ENCODE assay signal across 8 cellular contexts in genomic region chr9:4228606-4229005, GRCh38.
DNase-seq lines count a peak whose midpoint lies in the region; ATAC-seq, FAIRE-seq and TF ChIP-seq lines count a peak whose summit lies in the region.

No MANE protein-coding gene starts in this region.

- POLR2A ChIA-PET in HEK293T (lab: Yijun Ruan, JAX), result no interaction called here

- no peak overlapping the region for H3K4me3 Mint-ChIP-seq in HFFc6
- H3K4me3 Mint-ChIP-seq in T-helper 2 cell treated with Interferon-gamma antibody and Interleukin-4, amounts not matched to agents 5 μg/mL and 100 μg/mL, for 36 hours, result no peak overlapping the region

- 83 to 100% methylated on average over 1 of the region's 1 CpG for WGBS in body of pancreas, 2 donors

- H3K36me3 Mint-ChIP-seq in HFFc6 (ENCODE audit: low read depth), result peaks cover 14% of the 10 kb centered on the region
- no peaks in the 10 kb centered on the region for H3K36me3 Mint-ChIP-seq in T-helper 2 cell treated with Interferon-gamma antibody and Interleukin-4, amounts not matched to agents 5 μg/mL and 100 μg/mL, for 36 hours (ENCODE audit: low read depth)

- no peaks in the 10 kb centered on the region for H3K27me3 Mint-ChIP-seq in HFFc6 (ENCODE audit: insufficient read depth)
- no peaks in the 10 kb centered on the region for H3K27me3 Mint-ChIP-seq in T-helper 2 cell treated with Interferon-gamma antibody and Interleukin-4, amounts not matched to agents 5 μg/mL and 100 μg/mL, for 36 hours (ENCODE audit: low read depth)

- TF ChIP-seq POLR2A in body of pancreas (IDR thresholded peaks at IDR 0.05), result no peak

- H3K27me3 ChIP-seq in body of pancreas, result no peaks in the 10 kb centered on the region
- no peaks in the 10 kb centered on the region for H3K27me3 ChIP-seq in MG63

- H3K4me3 ChIP-seq in body of pancreas (no peak overlapping the region), MG63 (no peak overlapping the region)

- H3K36me3 ChIP-seq in body of pancreas (replicated peaks in 1 of 2; ENCODE audit: insufficient read depth in 1 of 2, low read depth in 2 of 2), result no peaks in the 10 kb centered on the region
- no peaks in the 10 kb centered on the region for H3K36me3 ChIP-seq in MG63

- intact Hi-C loops in body of pancreas (cut with DNase I), result loop anchor here (10.0 kb wide), 1 partner anchor 84 kb away; no protein-coding TSS in a partner anchor

- H3K4me1 Mint-ChIP-seq in HFFc6 (ENCODE audit: low read depth), result peaks cover 54% of the 10 kb centered on the region
- peaks cover 23% of the 10 kb centered on the region for H3K4me1 Mint-ChIP-seq in T-helper 2 cell treated with Interferon-gamma antibody and Interleukin-4, amounts not matched to agents 5 μg/mL and 100 μg/mL, for 36 hours (ENCODE audit: low read depth)

- ATAC-seq in body of pancreas, result peak; percentile 63

- no peak for FAIRE-seq in D721Med (lab: Jason Lieb, UNC)

- DNase-seq in D721Med (ENCODE audit: insufficient read length, low spot score), result no peak
- peak; percentile 46 for DNase-seq in HFFc6
- DNase-seq in body of pancreas, result no peak
- DNase-seq in medulla oblongata (ENCODE audit: extremely low spot score), result peak; percentile 54
- DNase-seq in HEK293T (ENCODE audit: extremely low spot score), result no peak
- no peak for DNase-seq in HuH-7 (ENCODE audit: low spot score)
- DNase-seq in MG63, result no peak
- DNase-seq in T-helper 2 cell treated with Interferon-gamma antibody and Interleukin-4, amounts not matched to agents 5 μg/mL and 100 μg/mL, for 36 hours (ENCODE audit: low spot score), result no peak

- H3K9me3 ChIP-seq in body of pancreas (no peaks in the 10 kb centered on the region), MG63 (no peaks in the 10 kb centered on the region)

- CTCF ChIA-PET in HEK293T (lab: Yijun Ruan, JAX), result no interaction called here

- H3K9me3 Mint-ChIP-seq in HFFc6, result no peaks in the 10 kb centered on the region
- H3K9me3 Mint-ChIP-seq in T-helper 2 cell treated with Interferon-gamma antibody and Interleukin-4, amounts not matched to agents 5 μg/mL and 100 μg/mL, for 36 hours, result no peaks in the 10 kb centered on the region

- no peak overlapping the region for H3K27ac Mint-ChIP-seq in HFFc6
- H3K27ac Mint-ChIP-seq in T-helper 2 cell treated with Interferon-gamma antibody and Interleukin-4, amounts not matched to agents 5 μg/mL and 100 μg/mL, for 36 hours, result no peak overlapping the region

- H3K27ac ChIP-seq in body of pancreas, result no peak overlapping the region

- peak; percentile 43 for TF ChIP-seq CTCF in D721Med (IDR thresholded peaks at IDR 0.05; ENCODE audit: insufficient read depth, missing control alignments)
- peak; percentile 80 for TF ChIP-seq CTCF in HFFc6 (IDR thresholded peaks at IDR 0.05)
- TF ChIP-seq CTCF in body of pancreas (IDR thresholded peaks at IDR 0.05), result peak in 6 of 7 experiments; percentile 22 to 46 (median 39)

- no peaks in the 10 kb centered on the region for H3K4me1 ChIP-seq in body of pancreas

TF ChIP-seq in HEK293T, 16 proteins besides CTCF, POLR2A, EP300 and RAD21:
- TF ChIP-seq BHLHE40 (IDR thresholded peaks at IDR 0.05; ENCODE audit: borderline replicate concordance) (no peak), FOXK2 (IDR thresholded peaks at IDR 0.05) (no peak), FOXA1 (IDR thresholded peaks at IDR 0.05) (no peak), ARNT (IDR thresholded peaks at IDR 0.05) (no peak), CTBP1 (IDR thresholded peaks at IDR 0.05; ENCODE audit: borderline replicate concordance) (no peak), SUZ12 (IDR thresholded peaks at IDR 0.05) (no peak), ELF4 (IDR thresholded peaks at IDR 0.05) (no peak), FOXM1 (IDR thresholded peaks at IDR 0.05; ENCODE audit: borderline replicate concordance) (no peak), SP1 (IDR thresholded peaks at IDR 0.05) (no peak), LEF1 (IDR thresholded peaks at IDR 0.05; ENCODE audit: borderline replicate concordance) (no peak)

Comparison
In these comparisons a context has a peak if more than half of its experiments do, and no peak if none do; other contexts are left out.
1. DNase-seq: peak in HFFc6 (single experiment) and medulla oblongata (single experiment); none in D721Med (single experiment), body of pancreas (0 of 4), HEK293T (single experiment), HuH-7 (single experiment), MG63 (single experiment) and T-helper 2 cell treated with Interferon-gamma antibody and Interleukin-4, amounts not matched to agents 5 μg/mL and 100 μg/mL, for 36 hours (single experiment).
2. Peak in every context shown above with its lines, with median percentiles within 50 percentile points of each other: CTCF ChIP-seq.